Comparison of ENCODE assay signal across 15 cellular contexts in the genomic region with DNA sequence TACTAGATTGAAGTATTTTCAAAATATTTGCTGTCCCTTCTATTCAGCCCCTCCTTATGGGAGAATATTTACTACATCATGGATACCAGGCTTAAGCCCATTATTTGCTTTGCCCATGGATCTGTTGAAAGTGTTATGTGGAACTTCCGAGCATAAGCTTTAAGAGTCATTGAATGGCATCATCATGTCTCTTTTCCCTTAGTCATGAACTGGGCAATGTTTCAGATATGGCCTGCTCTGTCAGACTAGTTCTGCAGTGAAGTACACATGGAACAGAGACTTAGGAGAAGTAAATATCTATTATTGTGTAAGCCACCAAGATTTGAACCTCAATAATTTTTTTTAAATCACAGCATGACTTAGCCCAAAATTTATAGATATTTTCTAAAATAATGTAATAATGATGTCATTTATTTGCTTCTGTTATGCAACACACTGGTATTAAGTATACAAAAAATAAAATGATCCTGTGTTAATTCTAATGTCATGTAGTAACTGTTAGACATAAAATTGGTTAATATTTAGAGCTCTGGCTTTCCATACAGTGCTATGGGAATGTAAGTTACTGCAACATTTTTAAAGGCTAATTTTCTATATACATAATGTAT.
DNase-seq lines count a peak whose midpoint lies in the region; ATAC-seq and TF ChIP-seq lines count a peak whose summit lies in the region.
"Had no signal": no experiment of that assay in that cellular context is flagged by ENCODE, and none has a peak within 500 bp of the region (broad histone marks: within the 10 kb centered on the region; RNA-seq: fewer than 3 reads in every experiment).

No MANE protein-coding gene starts in this region.

- TF ChIP-seq POLR2A in IMR-90 (IDR thresholded peaks at IDR 0.05; ENCODE audit: low read depth, low read length): no peak

- in situ Hi-C loops in IMR-90 (cut with MboI; ENCODE audit: low sequenced_read_pairs): no loop called here
- in situ Hi-C loops in brain microvascular endothelial cell (cut with HindIII; ENCODE audit: low pct_ligation_motif_present, low sequenced_read_pairs): no loop called here

- TF ChIP-seq CTCF in IMR-90 (conservative IDR thresholded peaks at IDR 0.05; ENCODE audit: low read depth, low read length) (no peak), brain microvascular endothelial cell (IDR thresholded peaks at IDR 0.05; ENCODE audit: low read depth, low read length, missing control alignments) (no peak), foreskin fibroblast (IDR thresholded peaks at IDR 0.05; ENCODE audit: low read depth, low read length) (no peak)

- WGBS in IMR-90 (ENCODE audit: extremely low coverage in 2 of 2, insufficient read length in 1 of 2), 2 experiments: no CpG with 5 or more reads among the region's 1 CpG
- WGBS in aorta, 2 donors: 72 to 93% methylated on average over 1 of the region's 1 CpG

- intact Hi-C loops in IMR-90 (cut with micrococcal nuclease): no loop called here
- intact Hi-C loops in Right ventricle myocardium superior (cut with DNase I): no loop called here
- intact Hi-C loops in aorta (cut with DNase I): no loop called here

- POLR2A ChIA-PET in IMR-90 (lab: Charles Lee; ENCODE audit: unreplicated experiment): no interaction called here

- H3K23ac ChIP-seq in IMR-90 (ENCODE audit: low read depth, low read length): no peak overlapping the region

- no peak overlapping the region for H4K8ac ChIP-seq in IMR-90 (ENCODE audit: low read depth in 2 of 2, low read length in 2 of 2)

- peak; percentile 50 for DNase-seq in DMS53 treated with DMSO at 0.1 percent for 48 hours (lab: John Stamatoyannopoulos, UW; ENCODE audit: unreplicated experiment)
- DNase-seq in IMR-90: peak; percentile 10
- peak; percentile 24 for DNase-seq in brain microvascular endothelial cell
- DNase-seq in foreskin fibroblast: peak; percentile 2 to 4
- DNase-seq in Right ventricle myocardium superior: no peak
- no peak for DNase-seq in OCI-M2 (lab: John Stamatoyannopoulos, UW; ENCODE audit: unreplicated experiment)
- no peak for DNase-seq in aorta
- DNase-seq: C1 segment of cervical spinal cord, GF-D8, H7, Kasumi-1, NCI-H1436, NCI-H2029 treated with DMSO at 0.1 percent for 48 hours, NCI-H510A, SIG-M5 had no signal

- no peak overlapping the region for H2AK5ac ChIP-seq in IMR-90 (ENCODE audit: low read depth, low read length)

- H3K4me3 ChIP-seq in IMR-90 (ENCODE audit: insufficient read depth, low read depth, low read length) (no peak overlapping the region), brain microvascular endothelial cell (ENCODE audit: low read depth, low read length) (no peak overlapping the region), foreskin fibroblast (ENCODE audit: low read depth in 1 of 2, low read length in 2 of 2) (no peak overlapping the region), aorta (ENCODE audit: low read length in 2 of 2) (no peak overlapping the region)

- no peak overlapping the region for H3K9ac ChIP-seq in IMR-90 (ENCODE audit: low read depth, low read length)

- H3K4me1 ChIP-seq in IMR-90 (ENCODE audit: control insufficient read depth, insufficient read depth, low read length): no peaks in the 10 kb centered on the region
- no peaks in the 10 kb centered on the region for H3K4me1 ChIP-seq in aorta (ENCODE audit: control insufficient read depth in 1 of 2, insufficient read depth in 2 of 2, low read length in 2 of 2)

- H3K4ac ChIP-seq in IMR-90 (ENCODE audit: low read depth, low read length): no peak overlapping the region

- H3K56ac ChIP-seq in IMR-90 (ENCODE audit: extremely low read depth, insufficient read depth, low read length): no peak overlapping the region

- dilution Hi-C loops in IMR-90 (cut with HindIII; ENCODE audit: low sequenced_read_pairs, unreplicated experiment): no loop called here

- H2AK9ac ChIP-seq in IMR-90 (replicated peaks; ENCODE audit: low read depth, low read length, poor library complexity): no peak overlapping the region

- no peak overlapping the region for H2BK120ac ChIP-seq in IMR-90 (ENCODE audit: low read depth, low read length)

- H4K20me1 ChIP-seq in IMR-90 (ENCODE audit: insufficient read depth, low read length): no peaks in the 10 kb centered on the region

- H3K4me2 ChIP-seq in IMR-90 (ENCODE audit: low read depth, low read length): no peak overlapping the region

- no peak overlapping the region for H3K18ac ChIP-seq in IMR-90 (ENCODE audit: low read depth, low read length)

- no peak overlapping the region for H2BK15ac ChIP-seq in IMR-90 (ENCODE audit: low read depth, low read length)

- H3K9me3 ChIP-seq in IMR-90 (ENCODE audit: control insufficient read depth, insufficient read depth, low read length) (peaks cover 2% of the 10 kb centered on the region; the same call in 1 of the 2 replicates), aorta (ENCODE audit: control insufficient read depth, low read length) (no peaks in the 10 kb centered on the region)

- no peaks in the 10 kb centered on the region for H3K9me1 ChIP-seq in IMR-90 (ENCODE audit: insufficient read depth, low read length)

- H2AFZ ChIP-seq in IMR-90 (replicated peaks; ENCODE audit: low read length, poor library complexity): no peak overlapping the region

- no peaks in the 10 kb centered on the region for H3K79me1 ChIP-seq in IMR-90 (ENCODE audit: low read depth in 1 of 2, low read length in 2 of 2)

- no peak for TF ChIP-seq RAD21 in IMR-90 (IDR thresholded peaks at IDR 0.05; ENCODE audit: low read length)

- H2BK5ac ChIP-seq in IMR-90 (ENCODE audit: low read depth, low read length, poor library complexity, severe bottlenecking): no peak overlapping the region

- ATAC-seq in IMR-90 (ENCODE audit: low read depth) (peak; percentile 21; the same call in 1 of the 2 replicates), Right ventricle myocardium superior (ENCODE audit: poor library complexity) (no peak), aorta (ENCODE audit: low FRiP score) (no peak)

- CTCF ChIA-PET in IMR-90 (lab: Yijun Ruan, JAX): interaction anchor here (0.5 kb wide), 1 partner anchor 879 kb away, joined by 4 read pairs; no protein-coding TSS in a partner anchor

- no peaks in the 10 kb centered on the region for H3K27me3 ChIP-seq in IMR-90 (ENCODE audit: control insufficient read depth, insufficient read depth, low read length)
- no peaks in the 10 kb centered on the region for H3K27me3 ChIP-seq in brain microvascular endothelial cell (replicated peaks)
- H3K27me3 ChIP-seq in aorta (ENCODE audit: control insufficient read depth in 1 of 2, insufficient read depth in 2 of 2, low read length in 1 of 2): no peaks in the 10 kb centered on the region

- no peak overlapping the region for H3K14ac ChIP-seq in IMR-90 (replicated peaks; ENCODE audit: low read depth, low read length)

- no peak overlapping the region for H4K5ac ChIP-seq in IMR-90 (ENCODE audit: low read depth, low read length)

- H3K36me3 ChIP-seq in IMR-90 (ENCODE audit: control insufficient read depth, insufficient read depth, low read length) (no peaks in the 10 kb centered on the region), brain microvascular endothelial cell (replicated peaks) (no peaks in the 10 kb centered on the region), aorta (ENCODE audit: control insufficient read depth in 1 of 2, insufficient read depth in 2 of 2, low read length in 1 of 2) (no peaks in the 10 kb centered on the region)

- no peak overlapping the region for H3K27ac ChIP-seq in IMR-90 (ENCODE audit: insufficient read depth, low read length)
- no peak overlapping the region for H3K27ac ChIP-seq in brain microvascular endothelial cell
- no peak overlapping the region for H3K27ac ChIP-seq in aorta (ENCODE audit: low read depth in 1 of 2, low read length in 2 of 2)

- no peak overlapping the region for H2BK20ac ChIP-seq in IMR-90 (ENCODE audit: low read depth, low read length)

- no peak overlapping the region for H4K91ac ChIP-seq in IMR-90 (ENCODE audit: insufficient read depth, low read depth, low read length)

- BruUV-seq in IMR-90 (replicated peaks; lab: Mats Ljungman, UMichigan): no TSS peak

TF ChIP-seq in IMR-90, 13 proteins besides CTCF, POLR2A, EP300 and RAD21:
- TF ChIP-seq MAZ (IDR thresholded peaks at IDR 0.05; ENCODE audit: borderline replicate concordance, low read depth, low read length) (no peak), CEBPB (IDR thresholded peaks at IDR 0.05; ENCODE audit: low read depth, low read length) (no peak), RFX5 (IDR thresholded peaks at IDR 0.05; ENCODE audit: low read depth, low read length) (no peak), SMC3 (IDR thresholded peaks at IDR 0.05; ENCODE audit: low read depth, low read length) (no peak), FOS (IDR thresholded peaks at IDR 0.05; ENCODE audit: low read depth, low read length) (no peak), MAFK (IDR thresholded peaks at IDR 0.05; ENCODE audit: low read depth, low read length) (no peak), RCOR1 (IDR thresholded peaks at IDR 0.05; ENCODE audit: insufficient replicate concordance, low read length) (no peak), NFE2L2 (IDR thresholded peaks at IDR 0.05; ENCODE audit: low read depth, low read length) (no peak)
- TF ChIP-seq, protein P1, sequence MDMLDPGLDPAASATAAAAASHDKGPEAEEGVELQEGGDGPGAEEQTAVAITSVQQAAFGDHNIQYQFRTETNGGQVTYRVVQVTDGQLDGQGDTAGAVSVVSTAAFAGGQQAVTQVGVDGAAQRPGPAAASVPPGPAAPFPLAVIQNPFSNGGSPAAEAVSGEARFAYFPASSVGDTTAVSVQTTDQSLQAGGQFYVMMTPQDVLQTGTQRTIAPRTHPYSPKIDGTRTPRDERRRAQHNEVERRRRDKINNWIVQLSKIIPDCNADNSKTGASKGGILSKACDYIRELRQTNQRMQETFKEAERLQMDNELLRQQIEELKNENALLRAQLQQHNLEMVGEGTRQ (IDR thresholded peaks at IDR 0.05; ENCODE audit: low read depth, low read length): no peak

Comparison
In these comparisons a context has a peak if more than half of its experiments do, and no peak if none do; other contexts are left out.
1. DNase-seq: peak in DMS53 treated with DMSO at 0.1 percent for 48 hours (single experiment), IMR-90 (single experiment), brain microvascular endothelial cell (single experiment) and foreskin fibroblast (2 of 2); none in Right ventricle myocardium superior (single experiment), OCI-M2 (single experiment) and aorta (0 of 2).